In the genomic region with DNA sequence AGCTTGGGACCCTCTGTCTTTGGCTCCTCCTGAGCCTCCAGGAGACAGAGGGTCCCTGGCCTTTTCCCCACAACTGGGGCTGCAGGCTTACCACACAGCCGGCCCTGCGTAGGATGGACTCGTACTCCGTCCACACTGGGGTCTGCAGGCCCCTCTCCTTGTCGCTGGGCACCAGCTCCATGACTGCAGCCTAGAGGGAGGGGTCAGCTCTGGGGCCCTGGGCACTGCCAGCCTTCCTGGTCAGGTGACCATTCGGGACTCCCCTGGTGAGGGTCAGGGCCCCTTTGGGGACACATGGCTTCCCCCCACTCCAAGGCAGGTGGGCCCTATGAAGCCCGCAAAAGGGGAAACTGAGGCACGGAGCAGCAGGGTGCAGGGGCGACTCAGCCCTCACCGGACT, we compare ENCODE assay signal across 12 cellular contexts. TPM values are rescaled to one million over a fixed set of nuclear protein-coding genes. Genes with fewer than 3 reads are reported as not detected.
DNase-seq lines count a peak whose midpoint lies in the region; ATAC-seq and TF ChIP-seq lines count a peak whose summit lies in the region.
"Had no signal": no experiment of that assay in that cellular context is flagged by ENCODE, and none has a peak within 500 bp of the region (broad histone marks: within the 10 kb centered on the region; RNA-seq: fewer than 3 reads in every experiment).

No MANE protein-coding gene starts in this region.

- no peak overlapping the region for H3K27ac ChIP-seq in cardiac muscle cell
- no peak overlapping the region for H3K27ac ChIP-seq in brain microvascular endothelial cell
- no peak overlapping the region for H3K27ac ChIP-seq in lower lobe of right lung

- in situ Hi-C loops in brain microvascular endothelial cell (cut with HindIII; ENCODE audit: low pct_ligation_motif_present, low sequenced_read_pairs) = no loop called here

- ATAC-seq in lower lobe of right lung = no peak
- no peak for ATAC-seq in GM21367 (IDR thresholded peaks at IDR 0.05; ENCODE audit: unreplicated experiment)

- no peaks in the 10 kb centered on the region for H3K9me3 ChIP-seq in cardiac muscle cell (ENCODE audit: low read depth)
- H3K9me3 ChIP-seq in lower lobe of right lung = no peaks in the 10 kb centered on the region

- H3K4me1 ChIP-seq in cardiac muscle cell (ENCODE audit: low read depth) = peaks cover 5% of the 10 kb centered on the region
- peaks cover 18% of the 10 kb centered on the region for H3K4me1 ChIP-seq in lower lobe of right lung

- intact Hi-C loops in cardiac septum (cut with DNase I) (no loop called here), lower lobe of right lung (cut with DNase I) (no loop called here), head of caudate nucleus (cut with DNase I) (no loop called here)

- no peak for TF ChIP-seq CTCF in cardiac muscle cell (IDR thresholded peaks at IDR 0.05; ENCODE audit: low read depth, low read length)
- TF ChIP-seq CTCF in brain microvascular endothelial cell (IDR thresholded peaks at IDR 0.05; ENCODE audit: low read depth, low read length, missing control alignments) = no peak
- TF ChIP-seq CTCF in lower lobe of right lung (IDR thresholded peaks at IDR 0.05) = no peak

- H3K36me3 ChIP-seq in cardiac muscle cell = no peaks in the 10 kb centered on the region
- H3K36me3 ChIP-seq in brain microvascular endothelial cell (replicated peaks) = no peaks in the 10 kb centered on the region
- peaks cover 2% of the 10 kb centered on the region for H3K36me3 ChIP-seq in lower lobe of right lung

- H3K4me3 ChIP-seq in cardiac muscle cell = peak overlapping the region; percentile 46
- peak overlapping the region; percentile 56 for H3K4me3 ChIP-seq in brain microvascular endothelial cell (ENCODE audit: low read depth, low read length)
- H3K4me3 ChIP-seq in lower lobe of right lung = peak overlapping the region; percentile 74

- no peak for DNase-seq in cardiac muscle cell (ENCODE audit: low read depth in 1 of 2, low spot score in 1 of 2)
- no peak for DNase-seq in cardiac septum (ENCODE audit: low spot score)
- no peak for DNase-seq in brain microvascular endothelial cell
- peak; percentile 40 for DNase-seq in lower lobe of right lung
- no peak for DNase-seq in effector CD4-positive, alpha-beta T cell
- DNase-seq in head of caudate nucleus = no peak
- DNase-seq in activated CD4-positive, alpha-beta T cell treated with anti-CD3 and anti-CD28 coated beads, Interleukin-2, amount 50 U/mL, for 1 hour = no peak
- DNase-seq: activated CD8-positive, alpha-beta memory T cell treated with anti-CD3 and anti-CD28 coated beads, Interleukin-2, amount 10 ng/mL, durations not matched to agents 7 days and 5 days; DMS153; NK-92 treated with Interleukin-12 subunit alpha and Interleukin-12 subunit beta, amount 100 ng/mL, for 24 hours had no signal

- H3K27me3 ChIP-seq in cardiac muscle cell (no peaks in the 10 kb centered on the region), brain microvascular endothelial cell (replicated peaks) (no peaks in the 10 kb centered on the region), lower lobe of right lung (ENCODE audit: low read depth) (no peaks in the 10 kb centered on the region)

RNA-seq across cellular contexts. Expression of a gene that starts 1.3 kb away (rescaled TPM):
- 20.0 and 58.1 TPM in 2 replicates for total RNA-seq in cardiac muscle cell
- polyA plus RNA-seq in cardiac muscle cell = 22.1 and 68.5 TPM in 2 replicates
- total RNA-seq in cardiac septum = 6.1 TPM
- 31.0 TPM for total RNA-seq in lower lobe of right lung

RNA-seq across cellular contexts. Expression of a gene that starts 9.4 kb away (rescaled TPM):
- 0.35 and 2.3 TPM in 2 replicates for total RNA-seq in cardiac muscle cell
- 1.6 and 3.5 TPM in 2 replicates for polyA plus RNA-seq in cardiac muscle cell
- not detected for total RNA-seq in cardiac septum
- total RNA-seq in lower lobe of right lung = not detected
- total RNA-seq: activated CD8-positive, alpha-beta memory T cell treated with anti-CD3 and anti-CD28 coated beads, Interleukin-2, amount 10 ng/mL, durations not matched to agents 7 days and 5 days; fibroblast of lung had no signal
- polyA plus RNA-seq: fibroblast of lung had no signal

RNA-seq across cellular contexts. Expression of a gene that starts 16.6 kb away (rescaled TPM):
- 111 and 159 TPM in 2 replicates for total RNA-seq in cardiac muscle cell
- polyA plus RNA-seq in cardiac muscle cell = 184 and 243 TPM in 2 replicates
- total RNA-seq in cardiac septum = 152 TPM
- 59.5 TPM for total RNA-seq in lower lobe of right lung

RNA-seq across cellular contexts. Expression of a gene that starts 19.9 kb away (rescaled TPM):
- total RNA-seq in cardiac muscle cell = 9.8 and 16.3 TPM in 2 replicates
- 12.3 and 14.8 TPM in 2 replicates for polyA plus RNA-seq in cardiac muscle cell
- not detected for total RNA-seq in cardiac septum
- total RNA-seq in lower lobe of right lung = not detected
- total RNA-seq: activated CD8-positive, alpha-beta memory T cell treated with anti-CD3 and anti-CD28 coated beads, Interleukin-2, amount 10 ng/mL, durations not matched to agents 7 days and 5 days; fibroblast of lung had no signal
- polyA plus RNA-seq: fibroblast of lung had no signal

RNA-seq across cellular contexts. Expression of a gene that starts 22.5 kb away (rescaled TPM):
- 14.8 and 15.8 TPM in 2 replicates for total RNA-seq in cardiac muscle cell
- polyA plus RNA-seq in cardiac muscle cell = 18.2 and 20.1 TPM in 2 replicates
- total RNA-seq in cardiac septum = 2.9 TPM
- total RNA-seq in lower lobe of right lung = 6.9 TPM
